In genomic region chr4:83455300-83456183, GRCh38 we compare ENCODE assay signal across 1 cellular context.
TF ChIP-seq lines count a peak whose summit lies in the region.

Gene HELQ, minus strand, starts transcription at chr4:83455823. Its CDS starts 130 bp downstream, at chr4:83455693.
Gene MRPS18C, plus strand, starts transcription at chr4:83456058. Its CDS starts 20 bp downstream, at chr4:83456078.

TF ChIP-seq in H1, 55 proteins besides CTCF, POLR2A, EP300 and RAD21:
- TF ChIP-seq PHF8 (conservative IDR thresholded peaks at IDR 0.05; ENCODE audit: low read depth, low read length) = peak; percentile 87
- peak; percentile 97 for TF ChIP-seq NRF1 (IDR thresholded peaks at IDR 0.05; ENCODE audit: low read depth, low read length)
- no peak for TF ChIP-seq KDM1A (IDR thresholded peaks at IDR 0.05; ENCODE audit: borderline replicate concordance, low read length)
- TF ChIP-seq USF2 (IDR thresholded peaks at IDR 0.05; ENCODE audit: low read length) = peak; percentile 98
- peak; percentile 61; the same call in 1 of the 2 replicates for TF ChIP-seq MAX (IDR thresholded peaks at IDR 0.05)
- TF ChIP-seq EGR1 (IDR thresholded peaks at IDR 0.05; ENCODE audit: borderline replicate concordance, low read depth, low read length) = peak; percentile 64; the same call in 1 of the 2 replicates
- TF ChIP-seq CREB1 (IDR thresholded peaks at IDR 0.05) = peak; percentile 76
- no peak for TF ChIP-seq CTBP2 (IDR thresholded peaks at IDR 0.05; ENCODE audit: borderline replicate concordance, insufficient read depth, insufficient read length, low read length)
- peak; percentile 48; the same call in 1 of the 2 replicates for TF ChIP-seq RBBP5 (IDR thresholded peaks at IDR 0.05; ENCODE audit: borderline replicate concordance, low read depth, low read length)
- peak; percentile 73 for TF ChIP-seq SAP30 (IDR thresholded peaks at IDR 0.05; ENCODE audit: insufficient read depth, insufficient replicate concordance, low read length)
- peak; percentile 34; the same call in 1 of the 2 replicates for TF ChIP-seq SIX5 (IDR thresholded peaks at IDR 0.05; ENCODE audit: low read depth, low read length)
- TF ChIP-seq CHD1 (IDR thresholded peaks at IDR 0.05; ENCODE audit: low read depth, low read length) = 0 out of 2 replicates have a peak, but pooled peaks have one; percentile 40
- TF ChIP-seq ATF3 (IDR thresholded peaks at IDR 0.05; ENCODE audit: insufficient read depth, low read depth, low read length) = peak; percentile 96
- TF ChIP-seq SP4 (IDR thresholded peaks at IDR 0.05; ENCODE audit: low read length) = peak; percentile 87; the same call in 1 of the 2 replicates
- no peak for TF ChIP-seq MAFK (IDR thresholded peaks at IDR 0.05; ENCODE audit: low read depth, low read length)
- peak; percentile 18 for TF ChIP-seq NANOG (IDR thresholded peaks at IDR 0.05; ENCODE audit: insufficient read depth, low read depth, low read length, poor library complexity, severe bottlenecking)
- peak; percentile 95 for TF ChIP-seq TBP (IDR thresholded peaks at IDR 0.05; ENCODE audit: low read depth, low read length)
- TF ChIP-seq BACH1 (IDR thresholded peaks at IDR 0.05; ENCODE audit: low read length) = no peak
- peak; percentile 96 for TF ChIP-seq TAF1 (IDR thresholded peaks at IDR 0.05; ENCODE audit: low read depth, low read length)
- TF ChIP-seq RFX5 (IDR thresholded peaks at IDR 0.05; ENCODE audit: borderline replicate concordance, low read depth, low read length) = no peak
- TF ChIP-seq TEAD4 (IDR thresholded peaks at IDR 0.05; ENCODE audit: low read depth, low read length) = 0 out of 2 replicates have a peak, but pooled peaks have one; percentile 32
- TF ChIP-seq RXRA (IDR thresholded peaks at IDR 0.05; ENCODE audit: insufficient read depth, low read depth, low read length) = no peak
- 0 out of 2 replicates have a peak, but pooled peaks have one; percentile 47 for TF ChIP-seq TCF12 (IDR thresholded peaks at IDR 0.05; ENCODE audit: low read depth, low read length)
- peak; percentile 71; the same call in 1 of the 2 replicates for TF ChIP-seq GTF2F1 (IDR thresholded peaks at IDR 0.05; ENCODE audit: borderline replicate concordance, low read depth, low read length)
- TF ChIP-seq GABPA (IDR thresholded peaks at IDR 0.05; ENCODE audit: borderline replicate concordance, insufficient read depth, low read length) = peak; percentile 98
- TF ChIP-seq CBX5 (IDR thresholded peaks at IDR 0.05; ENCODE audit: low read depth, low read length) = no peak
- TF ChIP-seq SIN3A (conservative IDR thresholded peaks at IDR 0.05 in 1 of 2, IDR thresholded peaks at IDR 0.05 in 1 of 2; ENCODE audit: low read depth in 1 of 2, low read length in 2 of 2) = peak in 1 of 2 experiments; percentile 84; a peak in 3 of 4 replicates
- TF ChIP-seq POU5F1 (IDR thresholded peaks at IDR 0.05; ENCODE audit: low read depth, low read length) = no peak
- TF ChIP-seq POLR2AphosphoS5 (IDR thresholded peaks at IDR 0.05; ENCODE audit: low read depth, low read length) = peak; percentile 96
- peak; percentile 72 for TF ChIP-seq SP1 (IDR thresholded peaks at IDR 0.05; ENCODE audit: low read depth, low read length)
- peak; percentile 94 for TF ChIP-seq YY1 (IDR thresholded peaks at IDR 0.05; ENCODE audit: low read depth, low read length)
- no peak for TF ChIP-seq SP2 (IDR thresholded peaks at IDR 0.05; ENCODE audit: low read length)
- peak; percentile 21 for TF ChIP-seq TAF7 (optimal IDR thresholded peaks at IDR 0.05; ENCODE audit: borderline replicate concordance, low read depth, low read length)
- TF ChIP-seq KDM5A (IDR thresholded peaks at IDR 0.05; ENCODE audit: low read length) = peak; percentile 94; the same call in 1 of the 2 replicates
- TF ChIP-seq HDAC2 (IDR thresholded peaks at IDR 0.05; ENCODE audit: borderline replicate concordance in 1 of 2, low read depth in 2 of 2, low read length in 2 of 2) = 0 out of 4 replicates have a peak, but pooled peaks of 1 of the 2 experiments have one; percentile 38
- TF ChIP-seq E2F6 (IDR thresholded peaks at IDR 0.05) = no peak
- peak; percentile 74 for TF ChIP-seq KDM4A (IDR thresholded peaks at IDR 0.05; ENCODE audit: low read depth, low read length, severe bottlenecking)
- peak; percentile 98 for TF ChIP-seq CHD2 (IDR thresholded peaks at IDR 0.05; ENCODE audit: low read length)
- peak; percentile 89 for TF ChIP-seq BRCA1 (IDR thresholded peaks at IDR 0.05; ENCODE audit: low read depth, low read length)
- peak; percentile 96 for TF ChIP-seq ASH2L (IDR thresholded peaks at IDR 0.05; ENCODE audit: low read length)
TF ChIP-seq in H1: peak in this region for 30.
